Comparison of ENCODE assay signal across 19 cellular contexts in the genomic region with DNA sequence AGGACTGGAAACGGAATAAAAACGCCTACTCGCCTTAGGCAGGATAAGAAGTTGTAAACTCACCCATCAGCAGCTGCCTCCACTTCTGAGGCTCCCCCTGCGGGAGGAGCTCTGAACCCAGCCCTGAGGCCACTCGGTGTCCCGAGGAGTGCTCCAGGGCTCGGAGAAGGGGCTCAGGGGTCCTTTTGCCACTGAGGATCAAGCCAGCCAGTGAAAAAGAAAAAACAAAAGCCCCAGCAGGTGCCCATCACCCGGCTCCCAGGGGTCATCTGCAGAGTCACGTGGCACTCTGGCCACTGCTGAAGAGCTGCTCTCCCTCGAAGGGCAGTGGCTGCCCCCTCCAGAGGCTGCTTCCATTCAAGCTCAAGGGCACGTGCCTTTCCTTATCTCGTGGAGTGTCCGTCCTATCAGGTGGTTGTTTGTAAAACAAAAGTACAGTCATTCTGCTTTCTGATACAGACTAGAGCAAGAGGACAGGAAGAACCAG. TPM values are rescaled to one million over a fixed set of nuclear protein-coding genes. Genes with fewer than 3 reads are reported as not detected.
A peak's percentile ranks its signal among the peaks of the same experiment; 100 is the strongest.
DNase-seq lines count a peak whose midpoint lies in the region; ATAC-seq, FAIRE-seq and TF ChIP-seq lines count a peak whose summit lies in the region.
"Had no signal": no experiment of that assay in that cellular context is flagged by ENCODE, and none has a peak within 500 bp of the region (broad histone marks: within the 10 kb centered on the region; RNA-seq: fewer than 3 reads in every experiment).

No MANE protein-coding gene starts in this region.

- H3K4me3 ChIP-seq in heart left ventricle, result no peak overlapping the region
- H3K4me3 ChIP-seq: suprapubic skin had no signal

- H3K9me3 ChIP-seq in heart left ventricle, result no peaks in the 10 kb centered on the region
- H3K9me3 ChIP-seq: suprapubic skin had no signal

- peaks cover 0 to 12% (median 0%) of the 10 kb centered on the region in 12 donors for H3K4me1 ChIP-seq in heart left ventricle
- H3K4me1 ChIP-seq: parathyroid adenoma, suprapubic skin had no signal

- no peak overlapping the region for H3K4me3 Mint-ChIP-seq in T-helper 2 cell treated with Interferon-gamma antibody and Interleukin-4, amounts not matched to agents 5 μg/mL and 100 μg/mL, for 36 hours
- H3K4me3 Mint-ChIP-seq: activated T-helper 17 cell treated with anti-CD3 and anti-CD28 coated beads, Interleukin-2, amount 50 U/mL, for 72 hours had no signal

- intact Hi-C loops in heart left ventricle (cut with DNase I) (no loop called here), Right ventricle myocardium superior (cut with DNase I) (no loop called here)

- TF ChIP-seq CTCF in heart left ventricle (IDR thresholded peaks at IDR 0.05) (no peak), RWPE1 (conservative IDR thresholded peaks at IDR 0.05; ENCODE audit: low read depth) (no peak)

- TF ChIP-seq POLR2A in heart left ventricle (IDR thresholded peaks at IDR 0.05), result no peak

- no peak overlapping the region for H3K27ac Mint-ChIP-seq in T-helper 2 cell treated with Interferon-gamma antibody and Interleukin-4, amounts not matched to agents 5 μg/mL and 100 μg/mL, for 36 hours
- H3K27ac Mint-ChIP-seq: activated T-helper 17 cell treated with anti-CD3 and anti-CD28 coated beads, Interleukin-2, amount 50 U/mL, for 72 hours had no signal

- H3K9me3 Mint-ChIP-seq in T-helper 2 cell treated with Interferon-gamma antibody and Interleukin-4, amounts not matched to agents 5 μg/mL and 100 μg/mL, for 36 hours, result no peaks in the 10 kb centered on the region
- H3K9me3 Mint-ChIP-seq: activated T-helper 17 cell treated with anti-CD3 and anti-CD28 coated beads, Interleukin-2, amount 50 U/mL, for 72 hours had no signal

- WGBS in heart left ventricle, 4 donors, result 41 to 44% (median 43%) methylated on average over 9 to 13 of the region's 13 CpGs

- DNase-seq in heart left ventricle (no peak), Right ventricle myocardium superior (no peak), RWPE1 (ENCODE audit: low spot score) (no peak), foreskin melanocyte (peak; percentile 52), urothelium cell line (ENCODE audit: low spot score) (no peak), HTR-8/SVneo (ENCODE audit: insufficient read length, low spot score) (no peak)
- no peak for DNase-seq in activated T-cell treated with anti-CD3 and anti-CD28 coated beads, Interleukin-2, amount 50 U/mL, for 48 hours
- DNase-seq in T-helper 2 cell treated with Interferon-gamma antibody and Interleukin-4, amounts not matched to agents 5 μg/mL and 100 μg/mL, for 36 hours (ENCODE audit: low spot score), result no peak
- DNase-seq: activated CD4-positive, alpha-beta T cell treated with anti-CD3 and anti-CD28 coated beads, Interleukin-2, amount 50 U/mL, for 4 hours; DMS79; Kasumi-1; kidney glomerular epithelial cell; NCI-H146; NCI-H510A had no signal

- FAIRE-seq in urothelium cell line (lab: Jason Lieb, UNC) (peak; percentile 37), HTR-8/SVneo (lab: Jason Lieb, UNC) (no peak)
- FAIRE-seq: astrocyte, frontal cortex had no signal

- POLR2A ChIA-PET in RWPE1 (lab: Yijun Ruan, JAX; ENCODE audit: low non-redundant PET), result no interaction called here

- H3K27me3 Mint-ChIP-seq in T-helper 2 cell treated with Interferon-gamma antibody and Interleukin-4, amounts not matched to agents 5 μg/mL and 100 μg/mL, for 36 hours (ENCODE audit: low read depth), result no peaks in the 10 kb centered on the region
- H3K27me3 Mint-ChIP-seq: activated T-helper 17 cell treated with anti-CD3 and anti-CD28 coated beads, Interleukin-2, amount 50 U/mL, for 72 hours had no signal

- H3K4me1 Mint-ChIP-seq in T-helper 2 cell treated with Interferon-gamma antibody and Interleukin-4, amounts not matched to agents 5 μg/mL and 100 μg/mL, for 36 hours (ENCODE audit: low read depth), result no peaks in the 10 kb centered on the region
- H3K4me1 Mint-ChIP-seq: activated T-helper 17 cell treated with anti-CD3 and anti-CD28 coated beads, Interleukin-2, amount 50 U/mL, for 72 hours had no signal

- H3K27ac ChIP-seq in heart left ventricle, result no peak overlapping the region
- H3K27ac ChIP-seq in RWPE1, result peak overlapping the region; percentile 14; the same call in 1 of the 2 replicates
- H3K27ac ChIP-seq: parathyroid adenoma, suprapubic skin had no signal

- ATAC-seq in heart left ventricle (peak in 3 of 4 donors; percentile 25 to 37 (median 28)), Right ventricle myocardium superior (ENCODE audit: poor library complexity) (no peak)
- ATAC-seq: activated T-helper 17 cell treated with anti-CD3 and anti-CD28 coated beads, Interleukin-2, amount 50 U/mL, for 72 hours had no signal

- peaks cover 9% of the 10 kb centered on the region for H3K36me3 Mint-ChIP-seq in T-helper 2 cell treated with Interferon-gamma antibody and Interleukin-4, amounts not matched to agents 5 μg/mL and 100 μg/mL, for 36 hours (ENCODE audit: low read depth)

- CTCF ChIA-PET in RWPE1 (lab: Yijun Ruan, JAX), result no interaction called here

- no peaks in the 10 kb centered on the region for H3K27me3 ChIP-seq in heart left ventricle
- H3K27me3 ChIP-seq: suprapubic skin had no signal

- peaks cover 0 to 43% (median 16%) of the 10 kb centered on the region in 9 donors for H3K36me3 ChIP-seq in heart left ventricle

RNA-seq across cellular contexts. Expression of gene NUP50, which starts 29.0 kb away (rescaled TPM):
- total RNA-seq in heart left ventricle, result 10 to 100 TPM; 11.7 to 42.6 (median 14.4) TPM
- polyA plus RNA-seq in heart left ventricle, result 10 to 100 TPM in 1 of 2 donors, 1 to 10 TPM in 1; 5.8 to 10.5 TPM
- total RNA-seq in Right ventricle myocardium superior, result 19.1 TPM

RNA-seq across cellular contexts. Expression of gene KIAA0930, which starts 48.0 kb away (rescaled TPM):
- total RNA-seq in heart left ventricle (10 to 100 TPM; 14.7 to 67.1 (median 18.7) TPM), Right ventricle myocardium superior (18.6 TPM)
- 10 to 100 TPM in 1 of 2 donors, 1 to 10 TPM in 1; 8.5 to 25.1 TPM for polyA plus RNA-seq in heart left ventricle
